Comparison of ENCODE assay signal across 23 cellular contexts in the genomic region with DNA sequence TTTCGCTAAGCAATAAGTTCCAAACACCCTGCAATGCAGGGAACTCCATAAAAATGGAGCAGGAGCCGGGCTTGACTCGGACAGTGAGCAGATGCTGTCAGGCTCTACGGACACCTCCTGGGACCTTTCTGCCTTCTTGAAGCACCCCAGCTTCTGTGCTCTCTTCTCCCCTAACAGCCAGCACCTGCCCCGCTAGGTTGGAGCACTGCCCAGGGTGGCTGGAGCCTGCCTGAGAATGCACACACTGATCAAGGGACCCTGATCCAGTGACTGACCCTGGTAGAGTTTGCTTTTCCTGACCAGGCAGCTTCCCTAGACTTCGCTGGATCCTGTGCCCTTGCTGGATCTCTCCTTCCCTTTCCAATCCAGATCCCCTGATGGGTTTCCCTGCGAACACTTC. TPM values are rescaled to one million over a fixed set of nuclear protein-coding genes. Genes with fewer than 3 reads are reported as not detected.
DNase-seq lines count a peak whose midpoint lies in the region; ATAC-seq, FAIRE-seq and TF ChIP-seq lines count a peak whose summit lies in the region.
"Had no signal": no experiment of that assay in that cellular context is flagged by ENCODE, and none has a peak within 500 bp of the region (broad histone marks: within the 10 kb centered on the region; RNA-seq: fewer than 3 reads in every experiment).

No MANE protein-coding gene starts in this region.

- no peak for TF ChIP-seq RAD21 in HepG2 (CRISPR knock-in tag; IDR thresholded peaks at IDR 0.05)

- peaks cover 3% of the 10 kb centered on the region for H3K27me3 Mint-ChIP-seq in GM23338 (ENCODE audit: insufficient read depth, low read depth, poor library complexity)
- H3K27me3 Mint-ChIP-seq in activated T-helper 17 cell treated with anti-CD3 and anti-CD28 coated beads, Interleukin-2, amount 50 U/mL, for 72 hours = no peaks in the 10 kb centered on the region
- H3K27me3 Mint-ChIP-seq: CD4-positive, CD25-positive, alpha-beta regulatory T cell; IgD-negative memory B cell had no signal

- 92% methylated on average over 7 of the region's 7 CpGs for WGBS in HepG2 (ENCODE audit: low lambda C conversion rate)
- WGBS in right lobe of liver (ENCODE audit: insufficient coverage, low coverage, low lambda C conversion rate, missing lambda C conversion rate) = 96% methylated on average over 2 of the region's 7 CpGs
- WGBS in neuronal stem cell (ENCODE audit: extremely low coverage in 2 of 2, insufficient read length in 2 of 2, insufficient replicate concordance in 1 of 2), 2 donors = no CpG with 5 or more reads among the region's 7 CpGs

- H3K9ac ChIP-seq in HepG2 (ENCODE audit: insufficient read depth, low read depth, low read length) (no peak overlapping the region), neuronal stem cell (ENCODE audit: low read depth, low read length, poor library complexity) (no peak overlapping the region)

- no peaks in the 10 kb centered on the region for H3F3A ChIP-seq in GM23338 (replicated peaks; ENCODE audit: low read depth)

- in situ Hi-C loops in HepG2 (cut with HindIII; ENCODE audit: extremely low pct_ligation_motif_present, low pct_unique_long_range_greater_than_20kb) = no loop called here
- in situ Hi-C loops in G401 (cut with HindIII; ENCODE audit: low sequenced_read_pairs) = no loop called here

- no peak overlapping the region for H4K91ac ChIP-seq in neuronal stem cell (ENCODE audit: low read depth, low read length, poor library complexity)

- H3K4me3 ChIP-seq in HepG2 (replicated peaks in 1 of 3; ENCODE audit: insufficient read depth in 1 of 3, low read depth in 2 of 3, low read length in 3 of 3) (no peak overlapping the region), right lobe of liver (no peak overlapping the region), GM23338 (no peak overlapping the region), neuronal stem cell (ENCODE audit: low read length in 2 of 2) (no peak overlapping the region)

- POLR2A ChIA-PET in HepG2 (lab: Yijun Ruan, JAX) = no interaction called here

- no peaks in the 10 kb centered on the region for H3K79me2 ChIP-seq in HepG2 (ENCODE audit: insufficient read depth, low read length)
- no peaks in the 10 kb centered on the region for H3K79me2 ChIP-seq in GM23338 (replicated peaks; ENCODE audit: insufficient read depth)

- H3K14ac ChIP-seq in neuronal stem cell (ENCODE audit: low read length) = no peak overlapping the region

- H2BK15ac ChIP-seq in neuronal stem cell (ENCODE audit: low read length) = no peak overlapping the region

- H3K4ac ChIP-seq in neuronal stem cell (ENCODE audit: low read length) = no peak overlapping the region

- H4K8ac ChIP-seq in neuronal stem cell (ENCODE audit: low read depth, low read length) = no peak overlapping the region

- H3K4me2 ChIP-seq in HepG2 (ENCODE audit: low read depth, low read length) (no peak overlapping the region), GM23338 (no peak overlapping the region), neuronal stem cell (ENCODE audit: insufficient read depth, low read length, poor library complexity, severe bottlenecking) (no peak overlapping the region)

- H3K27me3 ChIP-seq in HepG2 (ENCODE audit: control insufficient read depth in 1 of 2, insufficient read depth in 2 of 2, low read length in 2 of 2) (no peaks in the 10 kb centered on the region; a peak in 1 of 5 replicates), right lobe of liver (no peaks in the 10 kb centered on the region), GM23338 (ENCODE audit: insufficient read depth) (no peaks in the 10 kb centered on the region), neuronal stem cell (ENCODE audit: control insufficient read depth in 3 of 3, insufficient read depth in 3 of 3, low read depth in 1 of 3, low read length in 3 of 3) (no peaks in the 10 kb centered on the region)
- H3K27me3 ChIP-seq: BE2C had no signal

- no peak overlapping the region for H2BK120ac ChIP-seq in neuronal stem cell (ENCODE audit: low read depth, low read length)

- CTCF ChIA-PET in HepG2 (lab: Yijun Ruan, JAX; ENCODE audit: low intra/inter-chr PET ratio, low total read pairs) = no interaction called here

- H3K27ac Mint-ChIP-seq in GM23338 = no peak overlapping the region
- peak overlapping the region; percentile 56 for H3K27ac Mint-ChIP-seq in activated T-helper 17 cell treated with anti-CD3 and anti-CD28 coated beads, Interleukin-2, amount 50 U/mL, for 72 hours
- H3K27ac Mint-ChIP-seq: CD4-positive, CD25-positive, alpha-beta regulatory T cell; H9; IgD-negative memory B cell had no signal

- H3K4me3 Mint-ChIP-seq in GM23338 = no peak overlapping the region
- no peak overlapping the region for H3K4me3 Mint-ChIP-seq in activated T-helper 17 cell treated with anti-CD3 and anti-CD28 coated beads, Interleukin-2, amount 50 U/mL, for 72 hours
- H3K4me3 Mint-ChIP-seq: CD4-positive, CD25-positive, alpha-beta regulatory T cell; H9; IgD-negative memory B cell had no signal

- TF ChIP-seq POLR2A in HepG2 (IDR thresholded peaks at IDR 0.05; ENCODE audit: insufficient read depth in 1 of 2, low read depth in 2 of 2, low read length in 2 of 2) (no peak), right lobe of liver (IDR thresholded peaks at IDR 0.05) (no peak)

- H4K20me1 ChIP-seq in HepG2 (ENCODE audit: insufficient read depth, low read length) = no peaks in the 10 kb centered on the region
- H4K20me1 ChIP-seq in GM23338 (replicated peaks; ENCODE audit: insufficient read depth) = no peaks in the 10 kb centered on the region

- H3K79me1 ChIP-seq in neuronal stem cell (ENCODE audit: low read depth, low read length) = no peaks in the 10 kb centered on the region

- peak; percentile 51; the same call in 2 of the 3 replicates for ATAC-seq in HepG2
- ATAC-seq in right lobe of liver = no peak
- no peak; the same call in 2 of the 3 replicates for ATAC-seq in GM23338
- ATAC-seq in activated T-helper 17 cell treated with anti-CD3 and anti-CD28 coated beads, Interleukin-2, amount 50 U/mL, for 72 hours (replicated peaks) = no peak
- no peak for ATAC-seq in GM21576 (IDR thresholded peaks at IDR 0.05; ENCODE audit: unreplicated experiment)

- no peaks in the 10 kb centered on the region; the same call in 1 of the 2 replicates for H3K9me2 ChIP-seq in GM23338 (ENCODE audit: insufficient read depth)

- H2BK12ac ChIP-seq in neuronal stem cell (ENCODE audit: low read length) = no peak overlapping the region

- intact Hi-C loops in HepG2 (cut with micrococcal nuclease; ENCODE audit: unreplicated experiment) (no loop called here), right lobe of liver (cut with DNase I) (no loop called here)

- no peaks in the 10 kb centered on the region; the same call in 2 of the 3 replicates for H3K9me3 Mint-ChIP-seq in GM23338
- H3K9me3 Mint-ChIP-seq in activated T-helper 17 cell treated with anti-CD3 and anti-CD28 coated beads, Interleukin-2, amount 50 U/mL, for 72 hours = no peaks in the 10 kb centered on the region
- H3K9me3 Mint-ChIP-seq: CD4-positive, CD25-positive, alpha-beta regulatory T cell; H9; IgD-negative memory B cell had no signal

- H3K23ac ChIP-seq in neuronal stem cell (ENCODE audit: low read depth, low read length, poor library complexity) = no peak overlapping the region

- TF ChIP-seq CTCF in HepG2 (CRISPR knock-in tag; IDR thresholded peaks at IDR 0.05) = no peak
- TF ChIP-seq CTCF in right lobe of liver (IDR thresholded peaks at IDR 0.05) = no peak
- TF ChIP-seq CTCF in GM23338 (conservative IDR thresholded peaks at IDR 0.05; ENCODE audit: low read depth in 2 of 2) = no peak

- no peak overlapping the region for H2AK5ac ChIP-seq in neuronal stem cell (ENCODE audit: low read depth, low read length)

- TF ChIP-seq EP300 in HepG2 (IDR thresholded peaks at IDR 0.05; ENCODE audit: low read depth in 2 of 2, low read length in 2 of 2) (no peak), HepG2 (CRISPR knock-in tag; IDR thresholded peaks at IDR 0.05; ENCODE audit: borderline replicate concordance) (no peak)

- no peaks in the 10 kb centered on the region for H3K4me1 Mint-ChIP-seq in GM23338
- H3K4me1 Mint-ChIP-seq in activated T-helper 17 cell treated with anti-CD3 and anti-CD28 coated beads, Interleukin-2, amount 50 U/mL, for 72 hours = peaks cover 48% of the 10 kb centered on the region
- H3K4me1 Mint-ChIP-seq: H9, IgD-negative memory B cell had no signal

- H2AFZ ChIP-seq in HepG2 (ENCODE audit: low read length) (no peak overlapping the region), GM23338 (peak overlapping the region; percentile 52; the same call in 1 of the 2 replicates), neuronal stem cell (ENCODE audit: low read length) (no peak overlapping the region)

- DNase-seq in HepG2 (ENCODE audit: low spot score) (no peak), right lobe of liver (no peak), GM23338 (ENCODE audit: low spot score) (no peak), neuronal stem cell (ENCODE audit: low spot score) (no peak), HT-29 (ENCODE audit: low spot score) (no peak), G401 (ENCODE audit: low spot score) (no peak)
- DNase-seq: ACHN; BE2C; C1 segment of cervical spinal cord; Caco-2; CD4-positive, CD25-positive, alpha-beta regulatory T cell; GDM1; GOT3; H9; Karpas-422; KBM-7 had no signal

- peak overlapping the region; percentile 15 for H3K18ac ChIP-seq in neuronal stem cell (ENCODE audit: low read length)

- BruUV-seq in HepG2 (replicated peaks; lab: Mats Ljungman, UMichigan) = no TSS peak

- H3K27ac ChIP-seq in HepG2 (ENCODE audit: extremely low read length, insufficient read depth, low read length) (no peak overlapping the region), right lobe of liver (no peak overlapping the region), GM23338 (ENCODE audit: low read depth) (no peak overlapping the region), neuronal stem cell (replicated peaks; ENCODE audit: low read length) (no peak overlapping the region)
- H3K27ac ChIP-seq: HL-60 had no signal

- H3K9me3 ChIP-seq in HepG2 (ENCODE audit: low read length) (no peaks in the 10 kb centered on the region), right lobe of liver (no peaks in the 10 kb centered on the region), neuronal stem cell (replicated peaks in 1 of 2; ENCODE audit: control insufficient read depth in 2 of 2, insufficient read depth in 1 of 2, low read depth in 1 of 2, low read length in 2 of 2) (no peaks in the 10 kb centered on the region)
- H3K9me3 ChIP-seq: BE2C, Caco-2 had no signal

- no peak for FAIRE-seq in HepG2 (lab: Jason Lieb, UNC)
- FAIRE-seq: A204.1, GM19239, HTR-8/SVneo had no signal

- no peak overlapping the region for H2BK5ac ChIP-seq in neuronal stem cell (ENCODE audit: low read length)

- H3K36me3 ChIP-seq in HepG2 (replicated peaks in 1 of 2; ENCODE audit: control insufficient read depth in 1 of 2, insufficient read depth in 2 of 2, low read length in 2 of 2) = no peaks in the 10 kb centered on the region
- H3K36me3 ChIP-seq in right lobe of liver = no peaks in the 10 kb centered on the region
- H3K36me3 ChIP-seq in GM23338 (ENCODE audit: insufficient read depth) = no peaks in the 10 kb centered on the region
- H3K36me3 ChIP-seq in neuronal stem cell (replicated peaks in 1 of 2; ENCODE audit: control insufficient read depth in 2 of 2, insufficient read depth in 2 of 2, low read length in 2 of 2) = no peaks in the 10 kb centered on the region
- H3K36me3 ChIP-seq: BE2C had no signal

- no peaks in the 10 kb centered on the region for H3K36me3 Mint-ChIP-seq in GM23338 (ENCODE audit: low read depth)
- H3K36me3 Mint-ChIP-seq in activated T-helper 17 cell treated with anti-CD3 and anti-CD28 coated beads, Interleukin-2, amount 50 U/mL, for 72 hours (ENCODE audit: low read depth) = peaks cover 99% of the 10 kb centered on the region
- H3K36me3 Mint-ChIP-seq: IgD-negative memory B cell had no signal

- H3K4me1 ChIP-seq in HepG2 (ENCODE audit: insufficient read depth, low read length) = no peaks in the 10 kb centered on the region
- no peaks in the 10 kb centered on the region for H3K4me1 ChIP-seq in right lobe of liver
- H3K4me1 ChIP-seq in GM23338 (ENCODE audit: insufficient read depth) = no peaks in the 10 kb centered on the region
- H3K4me1 ChIP-seq in neuronal stem cell (ENCODE audit: control insufficient read depth in 2 of 2, insufficient read depth in 1 of 2, low read depth in 1 of 2, low read length in 2 of 2) = no peaks in the 10 kb centered on the region
- H3K4me1 ChIP-seq: BE2C, Caco-2 had no signal

RNA-seq across cellular contexts. Expression of a gene that starts 40.9 kb away (rescaled TPM):
- 0.15 and 0.77 TPM in 2 replicates for total RNA-seq in HepG2 (2016; rRNA removed; fragmentation: Illumina TruSeq; extraction: Trizol)
- total RNA-seq in HepG2 (2016; cell fraction: cytosol; rRNA removed; fragmentation: Illumina TruSeq; extraction: Trizol; ENCODE audit: low read depth) = 4.7 and 5.9 TPM in 2 replicates
- total RNA-seq in HepG2 (2016; cell fraction: insoluble cytoplasmic fraction; rRNA removed; fragmentation: Illumina TruSeq; extraction: Trizol) = 0.10 and 0.63 TPM in 2 replicates
- total RNA-seq in HepG2 (2016; cell fraction: membrane; rRNA removed; fragmentation: Illumina TruSeq; extraction: Trizol) = 0.77 and 1.1 TPM in 2 replicates
- total RNA-seq in HepG2 (2016; cell fraction: nucleus; rRNA removed; fragmentation: Illumina TruSeq; extraction: Trizol) = 1.7 TPM in 2 replicates
- polyA plus RNA-seq in HepG2 (2011; rRNA removed) = 0.13 and 0.20 TPM in 2 replicates
- 0.05 and 0.10 TPM in 2 replicates for polyA plus RNA-seq in HepG2 (2011; cell fraction: cytosol; rRNA removed)
- 0.40 and 0.45 TPM in 2 replicates for polyA plus RNA-seq in HepG2 (2011; cell fraction: nucleus; rRNA removed)
- 0.04 and 0.25 TPM in 2 replicates for polyA plus RNA-seq in HepG2 (2012)
- polyA plus RNA-seq in HepG2 (2016; cell fraction: cytosol; fragmentation: Illumina TruSeq; extraction: Trizol; ENCODE audit: low read depth) = 0.02 TPM in 1 of 2 replicates, not detected in the other
- polyA plus RNA-seq in HepG2 (2016; cell fraction: insoluble cytoplasmic fraction; fragmentation: Illumina TruSeq; extraction: Trizol; ENCODE audit: low read depth) = 0.17 TPM in 1 of 2 replicates, not detected in the other
- polyA plus RNA-seq in HepG2 (2016; cell fraction: membrane; fragmentation: Illumina TruSeq; extraction: Trizol; ENCODE audit: low read depth) = 0.12 TPM in 1 of 2 replicates, not detected in the other
- 0.67 and 0.85 TPM in 2 replicates for polyA plus RNA-seq in HepG2 (2016; cell fraction: nucleus; fragmentation: Illumina TruSeq; extraction: Trizol; ENCODE audit: insufficient read depth, low read depth)
- 1.4 and 4.0 TPM in 2 replicates for polyA minus RNA-seq in HepG2 (2011; rRNA and poly(A)+ RNA removed; ENCODE audit: low replicate concordance)
- 0.79 TPM in 1 of 2 replicates, not detected in the other for polyA minus RNA-seq in HepG2 (2011; cell fraction: cytosol; rRNA and poly(A)+ RNA removed)
- polyA minus RNA-seq in HepG2 (2011; cell fraction: nucleus; rRNA and poly(A)+ RNA removed) = 1.5 and 1.9 TPM in 2 replicates
- total RNA-seq in right lobe of liver = 1 to 10 TPM in 5 of 6 experiments, under 1 TPM in 1; 0.68 to 3.8 (median 2.1) TPM
- 0.04 TPM in 1 of 2 replicates, not detected in the other for total RNA-seq in GM23338 (2014; rRNA removed; shearing (Covaris generic))
- 0.19 TPM in 1 of 2 replicates, not detected in the other for polyA plus RNA-seq in GM23338 (2016; fragmentation: Nextera tagmentation; extraction: Ambion mirVana)
- 100 to 1,000 TPM; 136 to 146 TPM for total RNA-seq in activated T-helper 17 cell treated with anti-CD3 and anti-CD28 coated beads, Interleukin-2, amount 50 U/mL, for 72 hours
- 0.03 TPM for polyA plus RNA-seq in neuronal stem cell (2013, experiment 1 of 2)
- polyA plus RNA-seq in neuronal stem cell (2013, experiment 2 of 2) = 0.01 TPM
- not detected in 2 replicates for total RNA-seq in HT-29 (2014; rRNA removed; shearing (Covaris generic))
- 0.07 and 0.31 TPM in 2 replicates for total RNA-seq in G401 (2014; rRNA removed; shearing (Covaris generic))
- total RNA-seq: H9 had no signal

Comparison
In these comparisons a context has a peak if more than half of its experiments do, and no peak if none do; other contexts are left out.
1. RNA of a gene that starts 40.9 kb away (total RNA-seq): 136 to 146 TPM in activated T-helper 17 cell treated with anti-CD3 and anti-CD28 coated beads, Interleukin-2, amount 50 U/mL, for 72 hours; 0.68 to 3.8 TPM in right lobe of liver, 0.10 to 5.9 TPM in HepG2, 0.07 to 0.31 TPM in G401, 0.04 TPM in GM23338 and not detected in HT-29; every median in the first group is over 10 times any median in the second.